Comparison of ENCODE assay signal across 6 cellular contexts in the genomic region with DNA sequence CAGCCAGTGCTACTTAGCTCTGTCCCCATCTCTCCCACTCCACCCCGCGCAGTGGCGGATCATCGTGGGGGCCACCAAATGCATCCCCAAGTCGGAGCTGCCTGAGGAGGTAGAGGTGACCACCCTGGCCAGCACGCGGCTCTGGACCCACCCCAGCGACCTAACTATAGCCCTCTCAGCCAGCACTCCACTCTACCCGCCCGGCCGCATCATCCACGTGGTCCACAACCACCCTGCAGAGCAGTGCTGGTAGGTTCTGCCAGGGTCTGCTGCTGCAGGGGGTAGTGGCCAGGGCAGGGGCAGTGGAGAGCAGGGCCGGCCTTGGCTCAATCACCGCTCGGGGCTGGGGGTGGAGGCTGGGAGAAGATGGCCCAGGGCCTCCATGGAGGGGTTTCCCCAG. TPM values are rescaled to one million over a fixed set of nuclear protein-coding genes. Genes with fewer than 3 reads are reported as not detected.
"Had no signal": no experiment of that assay in that cellular context is flagged by ENCODE, and none has a peak within 500 bp of the region (broad histone marks: within the 10 kb centered on the region; RNA-seq: fewer than 3 reads in every experiment).

No MANE protein-coding gene starts in this region.

- DNase-seq: IMR-90, KBM-7 had no signal

- H3K9me3 Mint-ChIP-seq: IgD-negative memory B cell had no signal

- H3K27ac Mint-ChIP-seq: IgD-negative memory B cell had no signal

- H3K4me1 Mint-ChIP-seq: IgD-negative memory B cell had no signal

- ATAC-seq: HepG2, K562 had no signal

- H3K4me3 ChIP-seq: K562 had no signal

- H3K4me3 Mint-ChIP-seq: IgD-negative memory B cell had no signal

- H3K27ac ChIP-seq: HL-60 had no signal

RNA-seq across cellular contexts. Expression of a gene that starts 13.0 kb away (rescaled TPM):
- polyA plus RNA-seq: IgD-negative memory B cell had no signal

RNA-seq across cellular contexts. Expression of a gene that starts 59.2 kb away (rescaled TPM):
- polyA plus RNA-seq: IgD-negative memory B cell had no signal
